Comparison of ENCODE assay signal across 22 cellular contexts in genomic region chr7:134300988-134301387, GRCh38.
"Had no signal": no experiment of that assay in that cellular context is flagged by ENCODE, and none has a peak within 500 bp of the region (broad histone marks: within the 10 kb centered on the region; RNA-seq: fewer than 3 reads in every experiment).

No MANE protein-coding gene starts in this region.

- H3K4me3 ChIP-seq: adrenal gland, K562 had no signal

- H3K27me3 ChIP-seq: adrenal gland had no signal

- H3K27ac ChIP-seq: adrenal gland, WERI-Rb-1 had no signal

- DNase-seq: activated CD4-positive, alpha-beta T cell treated with anti-CD3 and anti-CD28 coated beads for 36 hours; activated CD8-positive, alpha-beta memory T cell treated with anti-CD3 and anti-CD28 coated beads, Interleukin-2, amount 50 U/mL, for 4 hours; activated CD8-positive, alpha-beta T cell treated with anti-CD3 and anti-CD28 coated beads for 36 hours; activated gamma-delta T cell treated with Interleukin-2 at 50 U/mL for 16 hours; activated naive CD4-positive, alpha-beta T cell treated with anti-CD3 and anti-CD28 coated beads, Interleukin-2, amount 50 U/mL, for 16 hours; activated naive CD8-positive, alpha-beta T cell treated with anti-CD3 and anti-CD28 coated beads, Interleukin-2, amount 10 ng/mL, durations not matched to agents 7 days and 5 days; activated T-cell treated with anti-CD3 and anti-CD28 coated beads, Interleukin-2, amount 50 U/mL, for 72 hours; adrenal gland; Karpas-422; MM.1S; NCI-H1436; NCI-H1694 treated with DMSO at 0.1 percent for 48 hours; NCI-H2029 treated with DMSO at 0.1 percent for 48 hours; NCI-H345; NCI-H510A; NCI-H69; PC-3; SIG-M5; T-cell; T-helper 2 cell; WERI-Rb-1 had no signal

- H3K4me1 ChIP-seq: adrenal gland had no signal

- ATAC-seq: activated CD4-positive, alpha-beta T cell treated with anti-CD3 and anti-CD28 coated beads for 36 hours; activated CD8-positive, alpha-beta T cell treated with anti-CD3 and anti-CD28 coated beads for 36 hours; activated T-cell treated with anti-CD3 and anti-CD28 coated beads, Interleukin-2, amount 50 U/mL, for 72 hours; K562; PC-3; T-cell had no signal
